ENCODE assay signal across 18 cellular contexts in the genomic region with DNA sequence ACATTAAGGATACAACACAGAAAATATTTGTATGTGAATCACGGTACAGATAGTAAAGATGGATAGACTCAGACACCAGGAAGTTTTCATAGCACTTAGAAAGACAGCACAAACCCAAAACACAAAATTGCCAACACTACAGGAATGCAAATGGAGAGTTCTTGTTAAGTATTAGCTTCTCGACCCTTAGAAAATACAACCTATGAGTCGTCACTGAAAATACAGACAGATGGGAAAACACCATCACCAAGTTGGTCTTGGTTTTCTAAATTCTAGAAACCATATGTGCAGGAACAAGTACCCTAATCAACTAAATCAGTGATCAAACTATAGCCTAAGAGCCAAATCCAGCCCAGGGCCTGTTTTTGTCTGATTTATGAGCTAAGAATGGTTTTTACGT. TPM values are rescaled to one million over a fixed set of nuclear protein-coding genes. Genes with fewer than 3 reads are reported as not detected.
DNase-seq lines count a peak whose midpoint lies in the region; ATAC-seq, FAIRE-seq and TF ChIP-seq lines count a peak whose summit lies in the region.
"Had no signal": no experiment of that assay in that cellular context is flagged by ENCODE, and none has a peak within 500 bp of the region (broad histone marks: within the 10 kb centered on the region; RNA-seq: fewer than 3 reads in every experiment).

No MANE protein-coding gene starts in this region.

- H3K27me3 ChIP-seq in kidney epithelial cell (ENCODE audit: control insufficient read depth, insufficient read depth, low read length), result no peaks in the 10 kb centered on the region
- H3K27me3 ChIP-seq: BE2C, SJCRH30 had no signal

- no peak for FAIRE-seq in urothelium cell line (lab: Jason Lieb, UNC)
- FAIRE-seq: H1 had no signal

- ATAC-seq in stimulated activated naive CD8-positive, alpha-beta T cell treated with anti-CD3 and anti-CD28 coated beads, Interleukin-15, Interleukin-2, amounts not matched to agents 100 U/mL and 50 U/mL, for 24 hours, result peak; percentile 46
- ATAC-seq in GM21381 (IDR thresholded peaks at IDR 0.05; ENCODE audit: unreplicated experiment), result no peak
- ATAC-seq: PC-3 had no signal

- no peak for TF ChIP-seq CTCF in kidney epithelial cell (IDR thresholded peaks at IDR 0.05; ENCODE audit: insufficient read depth, low read length, poor library complexity, severe bottlenecking)

- DNase-seq in HCEC 1CT (peak; percentile 9), amniotic epithelial cell (ENCODE audit: low read depth) (peak; percentile 14), kidney epithelial cell (ENCODE audit: low read depth) (peak; percentile 4), KBM-7 (no peak), AG20443 (ENCODE audit: low spot score) (no peak), urothelium cell line (ENCODE audit: low spot score) (no peak)
- no peak for DNase-seq in stimulated activated naive CD8-positive, alpha-beta T cell treated with anti-CD3 and anti-CD28 coated beads, Interleukin-15, Interleukin-2, amounts not matched to agents 100 U/mL and 50 U/mL, for 24 hours
- DNase-seq: BE2C; Calu3; CD4-positive, alpha-beta T cell; DMS53; NCI-H187 treated with DMSO at 0.1 percent for 48 hours; NCI-H446 treated with DMSO at 0.1 percent for 48 hours; NCI-H748 treated with DMSO at 0.1 percent for 48 hours; PC-3; SJCRH30 had no signal

- no peaks in the 10 kb centered on the region for H3K36me3 ChIP-seq in kidney epithelial cell (ENCODE audit: control insufficient read depth, insufficient read depth, low read length)
- H3K36me3 ChIP-seq: BE2C, SJCRH30 had no signal

- H3K4me3 ChIP-seq in kidney epithelial cell (ENCODE audit: low read depth, low read length), result no peak overlapping the region
- H3K4me3 ChIP-seq: SJCRH30 had no signal

- in situ Hi-C loops in KBM-7 (cut with MboI; ENCODE audit: low pct_unique_long_range_greater_than_20kb, low sequenced_read_pairs), result no loop called here

RNA-seq across cellular contexts. Expression of gene PEAK1, which starts 50.7 kb away (rescaled TPM):
- total RNA-seq in kidney epithelial cell, result 9.9 and 10.2 TPM in 2 replicates

RNA-seq across cellular contexts. Expression of gene HMG20A, which starts 51.5 kb away (rescaled TPM):
- total RNA-seq in kidney epithelial cell, result 22.3 and 26.4 TPM in 2 replicates

Comparison
In these comparisons a context has a peak if more than half of its experiments do, and no peak if none do; other contexts are left out.
1. DNase-seq: peak in HCEC 1CT (single experiment), amniotic epithelial cell (single experiment) and kidney epithelial cell (single experiment); none in stimulated activated naive CD8-positive, alpha-beta T cell treated with anti-CD3 and anti-CD28 coated beads, Interleukin-15, Interleukin-2, amounts not matched to agents 100 U/mL and 50 U/mL, for 24 hours (single experiment), KBM-7 (single experiment), AG20443 (single experiment) and urothelium cell line (single experiment).